ENCODE assay signal across 13 cellular contexts in genomic region chr13:30863796-30864195, GRCh38. TPM values are rescaled to one million over a fixed set of nuclear protein-coding genes. Genes with fewer than 3 reads are reported as not detected.
DNase-seq lines count a peak whose midpoint lies in the region; ATAC-seq, FAIRE-seq and TF ChIP-seq lines count a peak whose summit lies in the region.
"Had no signal": no experiment of that assay in that cellular context is flagged by ENCODE, and none has a peak within 500 bp of the region (broad histone marks: within the 10 kb centered on the region; RNA-seq: fewer than 3 reads in every experiment).

No MANE protein-coding gene starts in this region.

- no peaks in the 10 kb centered on the region for H3K36me3 Mint-ChIP-seq in astrocyte (ENCODE audit: low read depth, unreplicated experiment)
- no peaks in the 10 kb centered on the region for H3K36me3 Mint-ChIP-seq in CD8-positive, alpha-beta T cell

- H3K4me2 ChIP-seq in GM23248 (ENCODE audit: unreplicated experiment) (no peak overlapping the region), astrocyte (ENCODE audit: low read length) (peak overlapping the region; percentile 85)

- H3K9ac ChIP-seq in GM23248 (peak overlapping the region; percentile 91), astrocyte (ENCODE audit: low read length) (peak overlapping the region; percentile 91), iPS-18a (ENCODE audit: low read length) (peak overlapping the region; percentile 63), rectal smooth muscle tissue (ENCODE audit: low read length) (no peak overlapping the region)

- no peak overlapping the region for H2AFZ ChIP-seq in GM23248
- H2AFZ ChIP-seq in astrocyte (ENCODE audit: low read depth, low read length): peak overlapping the region; percentile 25

- no peaks in the 10 kb centered on the region for H3K27me3 Mint-ChIP-seq in astrocyte (ENCODE audit: low read depth, unreplicated experiment)
- H3K27me3 Mint-ChIP-seq in CD8-positive, alpha-beta T cell (ENCODE audit: low read depth): peaks cover 7% of the 10 kb centered on the region

- FAIRE-seq in astrocyte (lab: Jason Lieb, UNC): peak; percentile 20

- WGBS in GM23248 (ENCODE audit: low coverage in 1 of 2, low lambda C conversion rate in 2 of 2, missing lambda C conversion rate in 2 of 2), 2 experiments: 90 to 93% methylated on average over 7 of the region's 7 CpGs

- peak overlapping the region; percentile 100 for H3K27ac Mint-ChIP-seq in astrocyte (ENCODE audit: unreplicated experiment)
- no peak overlapping the region for H3K27ac Mint-ChIP-seq in CD8-positive, alpha-beta T cell
- H3K27ac Mint-ChIP-seq: activated naive CD4-positive, alpha-beta T cell treated with anti-CD3 and anti-CD28 coated beads for 36 hours had no signal

- H3K4me3 ChIP-seq in GM23248 (no peak overlapping the region), astrocyte (ENCODE audit: insufficient read depth, low read depth, low read length) (peak overlapping the region; percentile 1), iPS-18a (ENCODE audit: low read length) (peak overlapping the region; percentile 58), rectal smooth muscle tissue (ENCODE audit: low read length) (no peak overlapping the region)
- no peak overlapping the region for H3K4me3 ChIP-seq in CD8-positive, alpha-beta T cell (ENCODE audit: low read depth, low read length)

- DNase-seq in GM23248: no peak
- no peak for DNase-seq in astrocyte (ENCODE audit: low read depth)
- no peak for DNase-seq in CD8-positive, alpha-beta T cell
- no peak for DNase-seq in iPS-NIHi11 (ENCODE audit: low spot score)
- no peak for DNase-seq in iPS-NIHi7 (ENCODE audit: extremely low spot score)
- DNase-seq: activated naive CD4-positive, alpha-beta T cell treated with anti-CD3 and anti-CD28 coated beads for 36 hours; NCI-H1694 treated with DMSO at 0.1 percent for 48 hours; NCI-H524 treated with DMSO at 0.1 percent for 48 hours had no signal

- intact Hi-C loops in CD8-positive, alpha-beta T cell (cut with DNase I, micrococcal nuclease): no loop called here

- TF ChIP-seq CTCF in astrocyte (IDR thresholded peaks at IDR 0.05; ENCODE audit: insufficient read depth, low read depth, low read length): no peak
- no peak for TF ChIP-seq CTCF in CD8-positive, alpha-beta T cell (IDR thresholded peaks at IDR 0.05)

- H4K20me1 ChIP-seq in GM23248 (ENCODE audit: insufficient read depth) (no peaks in the 10 kb centered on the region), astrocyte (ENCODE audit: insufficient read depth, low read length) (no peaks in the 10 kb centered on the region)

- H3K9me3 ChIP-seq in GM23248 (ENCODE audit: low read depth) (no peaks in the 10 kb centered on the region), astrocyte (ENCODE audit: insufficient read depth, low read depth, low read length) (no peaks in the 10 kb centered on the region), iPS-18a (ENCODE audit: control insufficient read depth, low read depth, low read length) (no peaks in the 10 kb centered on the region)
- no peaks in the 10 kb centered on the region for H3K9me3 ChIP-seq in CD8-positive, alpha-beta T cell (ENCODE audit: low read length)

- H3K4me1 ChIP-seq in GM23248 (ENCODE audit: insufficient read depth) (peaks cover 47% of the 10 kb centered on the region), astrocyte (ENCODE audit: insufficient read depth, low read length) (peaks cover 46% of the 10 kb centered on the region), iPS-18a (ENCODE audit: control insufficient read depth, low read depth, low read length) (peaks cover 27% of the 10 kb centered on the region), rectal smooth muscle tissue (ENCODE audit: control insufficient read depth, insufficient read depth, low read length) (peaks cover 36% of the 10 kb centered on the region)
- no peaks in the 10 kb centered on the region for H3K4me1 ChIP-seq in CD8-positive, alpha-beta T cell (ENCODE audit: insufficient read depth, low read length)

- in situ Hi-C loops in GM23248 (cut with MboI): no loop called here

- H3K4me1 Mint-ChIP-seq in astrocyte (ENCODE audit: low read depth, unreplicated experiment): peaks cover 36% of the 10 kb centered on the region
- peaks cover 2% of the 10 kb centered on the region for H3K4me1 Mint-ChIP-seq in CD8-positive, alpha-beta T cell (ENCODE audit: low read depth)

- CTCF ChIA-PET in CD8-positive, alpha-beta T cell (lab: Charles Lee): interaction anchor here (1.4 kb wide), 1 partner anchor 14 kb away, joined by 6 read pairs; no protein-coding TSS in a partner anchor

- no peak for ATAC-seq in GM19023 (IDR thresholded peaks at IDR 0.05; ENCODE audit: unreplicated experiment)
- ATAC-seq in CD8-positive, alpha-beta T cell: no peak
- ATAC-seq: Right ventricle myocardium inferior had no signal

- peak overlapping the region; percentile 99 for H3K27ac ChIP-seq in GM23248
- peak overlapping the region; percentile 100 for H3K27ac ChIP-seq in astrocyte (ENCODE audit: low read depth, low read length)
- H3K27ac ChIP-seq in iPS-18a (ENCODE audit: low read length): peak overlapping the region; percentile 44
- peak overlapping the region; percentile 91 for H3K27ac ChIP-seq in rectal smooth muscle tissue (ENCODE audit: low read depth, low read length)
- H3K27ac ChIP-seq in CD8-positive, alpha-beta T cell (ENCODE audit: low read depth, low read length): no peak overlapping the region

- H3K79me2 ChIP-seq in GM23248 (ENCODE audit: insufficient read depth) (no peaks in the 10 kb centered on the region), astrocyte (ENCODE audit: insufficient read depth, low read length) (no peaks in the 10 kb centered on the region)

- no peaks in the 10 kb centered on the region for H3K9me3 Mint-ChIP-seq in astrocyte (ENCODE audit: unreplicated experiment)
- H3K9me3 Mint-ChIP-seq in CD8-positive, alpha-beta T cell: no peaks in the 10 kb centered on the region
- H3K9me3 Mint-ChIP-seq: activated naive CD4-positive, alpha-beta T cell treated with anti-CD3 and anti-CD28 coated beads for 36 hours had no signal

- POLR2A ChIA-PET in CD8-positive, alpha-beta T cell (lab: Charles Lee): no interaction called here

- H3K9me2 ChIP-seq in GM23248 (ENCODE audit: insufficient read depth): no peaks in the 10 kb centered on the region

- H3F3A ChIP-seq in GM23248 (ENCODE audit: insufficient read depth): peaks cover 43% of the 10 kb centered on the region

- no peaks in the 10 kb centered on the region for H3K36me3 ChIP-seq in GM23248 (ENCODE audit: low read depth)
- no peaks in the 10 kb centered on the region for H3K36me3 ChIP-seq in astrocyte (ENCODE audit: insufficient read depth, low read length)
- no peaks in the 10 kb centered on the region for H3K36me3 ChIP-seq in iPS-18a (ENCODE audit: control insufficient read depth, low read depth, low read length)
- H3K36me3 ChIP-seq in rectal smooth muscle tissue (ENCODE audit: control insufficient read depth, insufficient read depth, low read length): no peaks in the 10 kb centered on the region
- H3K36me3 ChIP-seq in CD8-positive, alpha-beta T cell (ENCODE audit: insufficient read depth, low read length): no peaks in the 10 kb centered on the region

- H3K27me3 ChIP-seq in GM23248 (replicated peaks; ENCODE audit: insufficient read depth): no peaks in the 10 kb centered on the region
- no peaks in the 10 kb centered on the region for H3K27me3 ChIP-seq in astrocyte (ENCODE audit: insufficient read depth, low read length)
- H3K27me3 ChIP-seq in iPS-18a (ENCODE audit: control insufficient read depth, insufficient read depth, low read length): peaks cover 15% of the 10 kb centered on the region
- H3K27me3 ChIP-seq in rectal smooth muscle tissue (ENCODE audit: control insufficient read depth, insufficient read depth, low read length): no peaks in the 10 kb centered on the region
- no peaks in the 10 kb centered on the region for H3K27me3 ChIP-seq in CD8-positive, alpha-beta T cell (ENCODE audit: insufficient read depth, low read length)

- no peak overlapping the region for H3K4me3 Mint-ChIP-seq in astrocyte (ENCODE audit: unreplicated experiment)
- H3K4me3 Mint-ChIP-seq in CD8-positive, alpha-beta T cell: no peak overlapping the region
- H3K4me3 Mint-ChIP-seq: activated naive CD4-positive, alpha-beta T cell treated with anti-CD3 and anti-CD28 coated beads for 36 hours had no signal

RNA-seq across cellular contexts. Expression of gene MEDAG, which starts 42.3 kb away (rescaled TPM):
- 228 and 243 TPM in 2 replicates for total RNA-seq in GM23248 (2014; rRNA removed; shearing (Covaris generic))
- 84.9 and 86.0 TPM in 2 replicates for polyA plus RNA-seq in GM23248 (2016; fragmentation: Nextera tagmentation; extraction: Ambion mirVana)
- 1.2 and 1.5 TPM in 2 replicates for total RNA-seq in astrocyte
- not detected for total RNA-seq in CD8-positive, alpha-beta T cell
- total RNA-seq: activated naive CD4-positive, alpha-beta T cell treated with anti-CD3 and anti-CD28 coated beads for 36 hours had no signal
- polyA plus RNA-seq: neural cell had no signal

Comparison
In these comparisons a context has a peak if more than half of its experiments do, and no peak if none do; other contexts are left out.
1. H3K4me3 ChIP-seq: peak in astrocyte (single experiment) and iPS-18a (single experiment); none in GM23248 (single experiment), rectal smooth muscle tissue (single experiment) and CD8-positive, alpha-beta T cell (single experiment).
2. RNA of gene MEDAG, which starts 42.3 kb away (total RNA-seq): 228 to 243 TPM in GM23248; 1.2 to 1.5 TPM in astrocyte and not detected in CD8-positive, alpha-beta T cell; every median in the first group is over 10 times any median in the second.